In the genomic region with DNA sequence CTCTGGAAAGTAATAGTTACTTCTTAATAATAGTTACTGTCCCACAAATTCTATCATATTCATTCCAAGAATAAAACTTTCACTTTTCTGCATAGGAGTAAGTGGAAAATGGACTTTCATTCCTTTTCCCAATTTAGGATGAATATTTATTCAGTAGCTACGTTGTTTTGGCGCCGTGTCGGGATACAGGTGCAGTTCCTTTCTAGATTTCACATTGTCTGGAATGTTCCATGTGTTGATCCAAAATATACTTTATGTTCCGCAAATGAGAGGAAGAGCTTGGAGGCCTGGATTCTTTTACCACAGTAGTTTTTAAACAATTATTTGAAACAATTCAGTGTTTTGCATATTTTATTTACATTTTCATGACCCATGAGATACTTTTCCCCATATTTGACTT, we compare ENCODE assay signal across 2 cellular contexts.
TF ChIP-seq lines count a peak whose summit lies in the region.

No MANE protein-coding gene starts in this region.

TF ChIP-seq in A549, 52 proteins besides CTCF, POLR2A, EP300 and RAD21 (continued from another document):
- TF ChIP-seq, protein P1, sequence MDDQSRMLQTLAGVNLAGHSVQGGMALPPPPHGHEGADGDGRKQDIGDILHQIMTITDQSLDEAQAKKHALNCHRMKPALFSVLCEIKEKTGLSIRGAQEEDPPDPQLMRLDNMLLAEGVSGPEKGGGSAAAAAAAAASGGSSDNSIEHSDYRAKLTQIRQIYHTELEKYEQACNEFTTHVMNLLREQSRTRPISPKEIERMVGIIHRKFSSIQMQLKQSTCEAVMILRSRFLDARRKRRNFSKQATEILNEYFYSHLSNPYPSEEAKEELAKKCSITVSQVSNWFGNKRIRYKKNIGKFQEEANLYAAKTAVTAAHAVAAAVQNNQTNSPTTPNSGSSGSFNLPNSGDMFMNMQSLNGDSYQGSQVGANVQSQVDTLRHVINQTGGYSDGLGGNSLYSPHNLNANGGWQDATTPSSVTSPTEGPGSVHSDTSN (IDR thresholded peaks at IDR 0.05) = no peak
- no peak for TF ChIP-seq MAZ (IDR thresholded peaks at IDR 0.05; ENCODE audit: borderline replicate concordance, low read depth, low read length)
- no peak for TF ChIP-seq PHF8 (IDR thresholded peaks at IDR 0.05; ENCODE audit: borderline replicate concordance, low read depth)

TF ChIP-seq in IMR-90, 13 proteins besides CTCF, POLR2A, EP300 and RAD21 (continued from another document):
- no peak for TF ChIP-seq NFE2L2 (IDR thresholded peaks at IDR 0.05; ENCODE audit: low read depth, low read length)
- no peak for TF ChIP-seq CEBPB (IDR thresholded peaks at IDR 0.05; ENCODE audit: low read depth, low read length)
- TF ChIP-seq RCOR1 (IDR thresholded peaks at IDR 0.05; ENCODE audit: insufficient replicate concordance, low read length) = no peak
- TF ChIP-seq MXI1 (IDR thresholded peaks at IDR 0.05; ENCODE audit: borderline replicate concordance, low read depth, low read length) = no peak
TF ChIP-seq in IMR-90: peak in this region for 0.
